20 cellular contexts compared by ENCODE assay signal in the genomic region with DNA sequence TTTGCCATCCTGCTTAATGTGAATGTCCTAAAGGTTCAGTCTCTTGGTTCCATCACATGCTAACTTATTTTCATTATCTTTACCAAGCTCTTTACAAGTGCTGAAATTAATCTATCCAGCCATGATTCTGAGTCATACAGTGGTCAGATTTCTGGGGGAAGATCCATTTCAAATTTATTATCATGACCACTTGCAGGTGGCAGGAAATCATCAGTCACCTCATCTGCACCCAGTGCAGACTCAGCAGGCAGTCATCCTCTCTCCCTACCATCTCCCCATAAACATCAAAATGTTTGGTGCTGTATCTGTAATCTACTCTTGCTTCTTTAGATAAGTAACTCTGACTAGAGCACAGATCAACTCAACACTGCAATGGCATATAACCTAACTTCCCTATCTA. TPM values are rescaled to one million over a fixed set of nuclear protein-coding genes. Genes with fewer than 3 reads are reported as not detected.
A peak's percentile ranks its signal among the peaks of the same experiment; 100 is the strongest.
DNase-seq lines count a peak whose midpoint lies in the region; ATAC-seq and TF ChIP-seq lines count a peak whose summit lies in the region.
"Had no signal": no experiment of that assay in that cellular context is flagged by ENCODE, and none has a peak within 500 bp of the region (broad histone marks: within the 10 kb centered on the region; RNA-seq: fewer than 3 reads in every experiment).

No MANE protein-coding gene starts in this region.

- no peak for DNase-seq in activated CD4-positive, CD25-positive, alpha-beta regulatory T cell treated with anti-CD3 and anti-CD28 coated beads, Interleukin-2, amount 50 U/mL, for 72 hours
- peak; percentile 51 for DNase-seq in astrocyte of the spinal cord (ENCODE audit: low read depth, low spot score)
- DNase-seq in psoas muscle, result no peak
- DNase-seq in activated CD8-positive, alpha-beta memory T cell treated with anti-CD3 and anti-CD28 coated beads for 24 hours, result no peak
- DNase-seq: 8988T; activated effector memory CD4-positive, alpha-beta T cell treated with Interleukin-2 at 50 U/mL for 16 hours; Calu3; NCI-H1930; NCI-H748 treated with DMSO at 0.1 percent for 48 hours; nucleus accumbens; SIG-M5; WERI-Rb-1 had no signal

- in situ Hi-C loops in astrocyte of the spinal cord (cut with HindIII; ENCODE audit: low sequenced_read_pairs), result no loop called here

- TF ChIP-seq CTCF in Loucy (conservative IDR thresholded peaks at IDR 0.05; ENCODE audit: low read length) (no peak), astrocyte of the spinal cord (IDR thresholded peaks at IDR 0.05; ENCODE audit: low read depth, low read length) (no peak), psoas muscle (IDR thresholded peaks at IDR 0.05) (no peak)

- H3K4me3 ChIP-seq in Loucy (ENCODE audit: low read length, poor library complexity, severe bottlenecking), result no peak overlapping the region
- H3K4me3 ChIP-seq in astrocyte of the spinal cord (ENCODE audit: low read depth, low read length), result no peak overlapping the region
- H3K4me3 ChIP-seq in psoas muscle, result no peak overlapping the region

- no peaks in the 10 kb centered on the region for H4K20me1 ChIP-seq in Loucy (ENCODE audit: insufficient read depth, low read length, poor library complexity, severe bottlenecking)

- peaks cover 16% of the 10 kb centered on the region; the same call in 1 of the 2 replicates for H3K36me3 ChIP-seq in Loucy (ENCODE audit: insufficient read depth, low read length)
- H3K36me3 ChIP-seq in psoas muscle (ENCODE audit: insufficient read depth in 1 of 2, low read depth in 1 of 2), result peaks cover 0 to 52% of the 10 kb centered on the region in 2 donors

- peak; percentile 45 to 78 for ATAC-seq in activated CD4-positive, CD25-positive, alpha-beta regulatory T cell treated with anti-CD3 and anti-CD28 coated beads, Interleukin-2, amount 50 U/mL, for 24 hours
- ATAC-seq in psoas muscle (peak in 3 of 4 donors; percentile 41 to 66 (median 63)), HG03457 (IDR thresholded peaks at IDR 0.05; ENCODE audit: unreplicated experiment) (no peak), HG03039 (IDR thresholded peaks at IDR 0.05; ENCODE audit: unreplicated experiment) (no peak)

- no peaks in the 10 kb centered on the region for H3K79me2 ChIP-seq in Loucy (ENCODE audit: insufficient read depth, low read length)

- H3K4me1 ChIP-seq in Loucy (ENCODE audit: insufficient read depth, low read length, poor library complexity, severe bottlenecking) (peaks cover 10% of the 10 kb centered on the region), psoas muscle (peaks cover 48% of the 10 kb centered on the region)

- no peaks in the 10 kb centered on the region for H3F3A ChIP-seq in Loucy (ENCODE audit: low read depth)

- H3K27ac ChIP-seq in psoas muscle, result peak overlapping the region; percentile 84
- H3K27ac ChIP-seq: WERI-Rb-1 had no signal

- no peaks in the 10 kb centered on the region for H3K9me2 ChIP-seq in Loucy (replicated peaks; ENCODE audit: low read depth, low read length)

- H3K9ac ChIP-seq in Loucy (ENCODE audit: low read depth, low read length, poor library complexity, severe bottlenecking), result no peak overlapping the region

- peak overlapping the region; percentile 20 for H3K4me2 ChIP-seq in Loucy (ENCODE audit: low read depth, low read length, poor library complexity, severe bottlenecking)

- no peaks in the 10 kb centered on the region for H3K9me3 ChIP-seq in Loucy (ENCODE audit: insufficient read depth, low read depth, low read length)
- H3K9me3 ChIP-seq in psoas muscle, result no peaks in the 10 kb centered on the region

- H3K27me3 ChIP-seq in Loucy (ENCODE audit: insufficient read depth, low read length, poor library complexity, severe bottlenecking) (no peaks in the 10 kb centered on the region), psoas muscle (ENCODE audit: insufficient read depth in 3 of 3, low read length in 2 of 3) (no peaks in the 10 kb centered on the region)

- no peak overlapping the region for H2AFZ ChIP-seq in Loucy (ENCODE audit: low read length)

- intact Hi-C loops in psoas muscle (cut with DNase I), result no loop called here

RNA-seq across cellular contexts. Expression of gene ATG14, which starts 23.5 kb away (rescaled TPM):
- total RNA-seq in psoas muscle, result 10 to 100 TPM in 2 of 4 donors, 1 to 10 TPM in 2; 7.4 to 15.1 (median 11.0) TPM
- 10 to 100 TPM in 1 of 3 donors, 1 to 10 TPM in 2; 4.3 to 13.9 (median 7.9) TPM for polyA plus RNA-seq in psoas muscle

RNA-seq across cellular contexts. Expression of gene TBPL2, which starts 52.3 kb away (rescaled TPM):
- not detected for total RNA-seq in psoas muscle
- not detected for polyA plus RNA-seq in psoas muscle
- total RNA-seq: Calu3, cerebellum, epithelial cell of proximal tubule, lung microvascular endothelial cell had no signal
- polyA plus RNA-seq: thymus had no signal

Comparison
In these comparisons a context has a peak if more than half of its experiments do, and no peak if none do; other contexts are left out.
1. ATAC-seq: peak in activated CD4-positive, CD25-positive, alpha-beta regulatory T cell treated with anti-CD3 and anti-CD28 coated beads, Interleukin-2, amount 50 U/mL, for 24 hours (2 of 2) and psoas muscle (3 of 4); none in HG03457 (single experiment) and HG03039 (single experiment).